ENCODE assay signal across 21 cellular contexts in genomic region chr16:82460761-82461160, GRCh38.
"Had no signal": no experiment of that assay in that cellular context is flagged by ENCODE, and none has a peak within 500 bp of the region (broad histone marks: within the 10 kb centered on the region; RNA-seq: fewer than 3 reads in every experiment).

No MANE protein-coding gene starts in this region.

- H3K4me3 ChIP-seq: adrenal gland, breast epithelium, coronary artery, lower lobe of right lung, pancreas, spleen, transverse colon, uterus had no signal

- H3K9me3 ChIP-seq: adrenal gland, breast epithelium, lower lobe of right lung, neutrophil, pancreas, spleen, transverse colon, uterus had no signal

- H3K36me3 Mint-ChIP-seq: activated naive CD4-positive, alpha-beta T cell treated with anti-CD3 and anti-CD28 coated beads, Interleukin-2, amount 50 U/mL, for 72 hours; natural killer cell had no signal

- H3K27ac Mint-ChIP-seq: activated naive CD4-positive, alpha-beta T cell treated with anti-CD3 and anti-CD28 coated beads, Interleukin-2, amount 50 U/mL, for 72 hours; activated T-helper 1 cell treated with anti-CD3 and anti-CD28 coated beads, Interleukin-12 subunit alpha, Interleukin-12 subunit beta, Interleukin-2, Interleukin-4 antibody, amounts not matched to agents 30 ng/mL and 10 ng/mL and 1 ng/mL, durations not matched to agents 14 hours and 24 hours and 36 hours; natural killer cell had no signal

- H3K36me3 ChIP-seq: adrenal gland, breast epithelium, lower lobe of right lung, neutrophil, pancreas, spleen, transverse colon, uterus had no signal

- DNase-seq: activated CD4-positive, alpha-beta T cell treated with anti-CD3 and anti-CD28 coated beads for 1 hour; activated CD4-positive, alpha-beta T cell treated with anti-CD3 and anti-CD28 coated beads, Interleukin-2, amount 50 U/mL, for 4 hours; activated gamma-delta T cell treated with Interleukin-2 at 50 U/mL for 16 hours; activated T-cell treated with anti-CD3 and anti-CD28 coated beads for 4 hours; adrenal gland; foreskin keratinocyte; hippocampal formation; left colon; lower lobe of right lung; natural killer cell; pancreas; spleen; stimulated activated naive CD4-positive, alpha-beta T cell; transverse colon; uterus had no signal

- H3K27me3 ChIP-seq: adrenal gland, breast epithelium, neutrophil, pancreas, transverse colon, uterus had no signal

- ATAC-seq: activated naive CD4-positive, alpha-beta T cell treated with anti-CD3 and anti-CD28 coated beads, Interleukin-2, amount 50 U/mL, for 72 hours; foreskin keratinocyte; left colon; lower lobe of right lung; natural killer cell; pancreas had no signal

- H3K4me1 ChIP-seq: adrenal gland, breast epithelium, foreskin keratinocyte, pancreas, spleen, transverse colon, uterus had no signal

- H3K4me3 Mint-ChIP-seq: activated T-helper 1 cell treated with anti-CD3 and anti-CD28 coated beads, Interleukin-12 subunit alpha, Interleukin-12 subunit beta, Interleukin-2, Interleukin-4 antibody, amounts not matched to agents 30 ng/mL and 10 ng/mL and 1 ng/mL, durations not matched to agents 14 hours and 24 hours and 36 hours; natural killer cell had no signal

- H3K9me3 Mint-ChIP-seq: activated naive CD4-positive, alpha-beta T cell treated with anti-CD3 and anti-CD28 coated beads, Interleukin-2, amount 50 U/mL, for 72 hours; activated T-helper 1 cell treated with anti-CD3 and anti-CD28 coated beads, Interleukin-12 subunit alpha, Interleukin-12 subunit beta, Interleukin-2, Interleukin-4 antibody, amounts not matched to agents 30 ng/mL and 10 ng/mL and 1 ng/mL, durations not matched to agents 14 hours and 24 hours and 36 hours; natural killer cell had no signal

- H3K27ac ChIP-seq: adrenal gland, breast epithelium, coronary artery, foreskin keratinocyte, lower lobe of right lung, neutrophil, pancreas, spleen, transverse colon, uterus, VCaP had no signal
